In the genomic region with DNA sequence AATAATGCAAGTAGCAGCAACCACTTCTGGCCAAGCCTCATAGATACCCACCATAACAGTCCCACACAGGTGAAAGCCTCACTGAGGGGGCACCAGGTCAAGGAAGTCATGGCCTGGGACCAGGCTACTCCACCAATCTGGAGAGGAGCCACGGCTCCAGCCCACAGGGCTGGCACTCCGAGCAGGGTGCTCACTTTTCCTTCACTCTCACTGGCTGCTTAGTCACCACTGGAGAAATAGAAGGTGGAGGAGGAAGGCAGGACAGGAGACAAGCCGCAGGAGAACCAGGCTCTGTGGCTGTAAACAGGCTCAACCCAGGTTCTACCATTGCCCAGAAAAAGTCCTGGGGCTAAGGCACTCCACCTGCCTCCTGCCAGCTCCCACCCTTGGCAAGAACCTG, we compare ENCODE assay signal across 7 cellular contexts. TPM values are rescaled to one million over a fixed set of nuclear protein-coding genes. Genes with fewer than 3 reads are reported as not detected.
A peak's percentile ranks its signal among the peaks of the same experiment; 100 is the strongest.
DNase-seq lines count a peak whose midpoint lies in the region; ATAC-seq and TF ChIP-seq lines count a peak whose summit lies in the region.

No MANE protein-coding gene starts in this region.

- peak overlapping the region; percentile 79 for H3K27ac Mint-ChIP-seq in stimulated activated effector memory CD8-positive, alpha-beta T cell treated with anti-CD3 and anti-CD28 coated beads, Interleukin-12 subunit alpha, Interleukin-12 subunit beta, amount 100 ng/mL, for 72 hours

- H3K27me3 ChIP-seq in HAP-1 (ENCODE audit: low read depth) (no peaks in the 10 kb centered on the region), WERI-Rb-1 (ENCODE audit: insufficient read depth, low read depth, severe bottlenecking) (no peaks in the 10 kb centered on the region)

- H3K36me3 Mint-ChIP-seq in stimulated activated effector memory CD8-positive, alpha-beta T cell treated with anti-CD3 and anti-CD28 coated beads, Interleukin-12 subunit alpha, Interleukin-12 subunit beta, amount 100 ng/mL, for 72 hours, result peaks cover 46% of the 10 kb centered on the region

- TF ChIP-seq CTCF in WERI-Rb-1 (IDR thresholded peaks at IDR 0.05; ENCODE audit: low read depth, low read length), result no peak
- no peak for TF ChIP-seq CTCF in foreskin fibroblast (IDR thresholded peaks at IDR 0.05; ENCODE audit: low read depth, low read length)

- DNase-seq in HAP-1 (ENCODE audit: low spot score in 2 of 2), result no peak
- DNase-seq in WERI-Rb-1, result no peak
- peak in 1 of 2 donors; percentile 38 for DNase-seq in foreskin fibroblast
- no peak for DNase-seq in stimulated activated effector memory CD8-positive, alpha-beta T cell treated with anti-CD3 and anti-CD28 coated beads, Interleukin-12 subunit alpha, Interleukin-12 subunit beta, amount 100 ng/mL, for 72 hours (ENCODE audit: low spot score in 2 of 2)
- DNase-seq in stimulated activated CD4-positive, alpha-beta T cell treated with anti-CD3 and anti-CD28 coated beads, Interleukin-4, amount 100 ng/mL, for 4 hours, result no peak
- no peak for DNase-seq in mucosa of gallbladder (ENCODE audit: low spot score)
- DNase-seq in NCI-H748 treated with DMSO at 0.1 percent for 48 hours (lab: John Stamatoyannopoulos, UW), result no peak

- H3K4me3 ChIP-seq in HAP-1 (peak overlapping the region; percentile 89), WERI-Rb-1 (ENCODE audit: low read depth, low read length) (peak overlapping the region; percentile 67), foreskin fibroblast (ENCODE audit: low read depth in 1 of 2, low read length in 2 of 2) (peak overlapping the region; percentile 80 to 94)

- H3K4me1 ChIP-seq in HAP-1, result peaks cover 5% of the 10 kb centered on the region; the same call in 1 of the 2 replicates

- H3K27ac ChIP-seq in WERI-Rb-1, result no peak overlapping the region

- no peak for ATAC-seq in stimulated activated effector memory CD8-positive, alpha-beta T cell treated with anti-CD3 and anti-CD28 coated beads, Interleukin-12 subunit alpha, Interleukin-12 subunit beta, amount 100 ng/mL, for 72 hours

- in situ Hi-C loops in HAP-1 (cut with MboI; ENCODE audit: low sequenced_read_pairs), result no loop called here

- H3K4me1 Mint-ChIP-seq in stimulated activated effector memory CD8-positive, alpha-beta T cell treated with anti-CD3 and anti-CD28 coated beads, Interleukin-12 subunit alpha, Interleukin-12 subunit beta, amount 100 ng/mL, for 72 hours, result peaks cover 26% of the 10 kb centered on the region

- H3K4me3 Mint-ChIP-seq in stimulated activated effector memory CD8-positive, alpha-beta T cell treated with anti-CD3 and anti-CD28 coated beads, Interleukin-12 subunit alpha, Interleukin-12 subunit beta, amount 100 ng/mL, for 72 hours, result peak overlapping the region; percentile 75

- H3K36me3 ChIP-seq in HAP-1 (replicated peaks), result peaks cover 51% of the 10 kb centered on the region
- H3K36me3 ChIP-seq in WERI-Rb-1, result peaks cover 64% of the 10 kb centered on the region

- H3K9me3 ChIP-seq in HAP-1 (no peaks in the 10 kb centered on the region), WERI-Rb-1 (ENCODE audit: severe bottlenecking) (no peaks in the 10 kb centered on the region)

- no peaks in the 10 kb centered on the region for H3K9me3 Mint-ChIP-seq in stimulated activated effector memory CD8-positive, alpha-beta T cell treated with anti-CD3 and anti-CD28 coated beads, Interleukin-12 subunit alpha, Interleukin-12 subunit beta, amount 100 ng/mL, for 72 hours

RNA-seq across cellular contexts. Expression of gene USP19, which starts 1.2 kb away (rescaled TPM):
- total RNA-seq in mucosa of gallbladder, result 85.6 TPM

RNA-seq across cellular contexts. Expression of gene LAMB2, which starts 13.4 kb away (rescaled TPM):
- 733 TPM for total RNA-seq in mucosa of gallbladder

RNA-seq across cellular contexts. Expression of gene QARS1, which starts 14.9 kb away (rescaled TPM):
- total RNA-seq in mucosa of gallbladder, result 207 TPM

RNA-seq across cellular contexts. Expression of gene QRICH1, which starts 25.6 kb away (rescaled TPM):
- 83.9 TPM for total RNA-seq in mucosa of gallbladder

RNA-seq across cellular contexts. Expression of gene CCDC71, which starts 46.7 kb away (rescaled TPM):
- total RNA-seq in mucosa of gallbladder, result 21.6 TPM
